27 cellular contexts compared by ENCODE assay signal in the genomic region with DNA sequence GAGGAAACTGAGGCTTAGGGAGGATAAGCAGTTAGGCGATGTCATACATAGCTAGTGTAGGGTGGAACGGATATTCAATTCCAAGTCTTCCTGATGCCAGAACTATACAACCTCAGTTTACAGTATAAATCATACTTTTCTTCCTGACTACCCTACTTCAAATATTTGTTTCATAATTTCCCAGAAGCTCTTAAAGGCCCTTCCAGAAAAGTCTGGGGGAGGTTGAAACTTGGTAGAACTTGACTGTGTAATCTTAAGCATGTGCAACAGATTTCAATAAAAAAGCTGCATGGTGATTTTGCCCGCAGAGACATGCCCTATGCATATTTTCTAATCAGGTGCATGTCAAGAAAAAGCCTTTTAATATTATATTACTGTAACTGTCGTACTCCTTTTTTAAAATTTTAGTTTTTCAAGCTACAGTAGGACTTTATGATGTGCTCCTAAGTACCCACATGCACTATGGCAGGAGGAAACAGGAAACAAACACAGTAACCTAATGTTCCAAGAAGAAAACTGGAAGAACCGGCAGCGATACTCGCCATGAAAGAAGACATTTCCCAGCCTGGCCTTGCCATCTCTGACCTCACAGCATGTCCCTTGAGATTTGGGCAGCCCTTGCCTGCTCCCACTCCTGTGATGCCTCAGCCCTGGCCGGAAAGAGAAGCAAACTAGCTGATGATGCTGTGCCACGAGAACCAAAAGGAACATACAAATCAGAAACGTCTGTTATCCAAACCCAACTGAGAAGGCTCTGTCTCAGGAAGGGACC.
DNase-seq lines count a peak whose midpoint lies in the region; FAIRE-seq and TF ChIP-seq lines count a peak whose summit lies in the region.
"Had no signal": no experiment of that assay in that cellular context is flagged by ENCODE, and none has a peak within 500 bp of the region (broad histone marks: within the 10 kb centered on the region; RNA-seq: fewer than 3 reads in every experiment).

No MANE protein-coding gene starts in this region.

- peak; percentile 47 for DNase-seq in NCI-H69 (lab: John Stamatoyannopoulos, UW)
- DNase-seq in epithelial cell of prostate (ENCODE audit: low read depth, low spot score) = no peak
- no peak for DNase-seq in mesothelial cell of epicardium (ENCODE audit: low spot score in 2 of 2, unreplicated experiment in 2 of 2)
- DNase-seq in urothelium cell line (ENCODE audit: low spot score) = no peak
- no peak for DNase-seq in ovary
- DNase-seq in NCI-H2081 treated with DMSO at 0.1 percent for 48 hours (lab: John Stamatoyannopoulos, UW) = no peak
- no peak for DNase-seq in MV-4-11 (lab: John Stamatoyannopoulos, UW)
- DNase-seq: activated CD4-positive, alpha-beta T cell treated with anti-CD3 and anti-CD28 coated beads for 36 hours; body of pancreas; CD4-positive, CD25-positive, alpha-beta regulatory T cell; effector memory CD8-positive, alpha-beta T cell; GF-D8; immature natural killer cell; Karpas-422; NCI-H1105 treated with DMSO at 0.1 percent for 48 hours; NCI-H2107; NCI-H524; right cardiac atrium; SHP77; stimulated activated CD4-positive, alpha-beta T cell treated with anti-CD3 and anti-CD28 coated beads, Interleukin-15, amount 100 ng/mL, for 24 hours had no signal

- H3K4me3 Mint-ChIP-seq in mesothelial cell of epicardium = no peak overlapping the region
- H3K4me3 Mint-ChIP-seq: activated CD4-positive, alpha-beta T cell treated with anti-CD3 and anti-CD28 coated beads for 36 hours; activated T-helper 1 cell treated with anti-CD3 and anti-CD28 coated beads, Interleukin-12 subunit alpha, Interleukin-12 subunit beta, Interleukin-2, Interleukin-4 antibody, amounts not matched to agents 30 ng/mL and 10 ng/mL and 1 ng/mL, durations not matched to agents 14 hours and 24 hours and 36 hours; CD4-positive, CD25-positive, alpha-beta regulatory T cell; effector memory CD8-positive, alpha-beta T cell; immature natural killer cell had no signal

- no peaks in the 10 kb centered on the region for H3K27me3 Mint-ChIP-seq in mesothelial cell of epicardium (ENCODE audit: low read depth)
- H3K27me3 Mint-ChIP-seq: effector memory CD8-positive, alpha-beta T cell had no signal

- H3K9me3 ChIP-seq in ovary = no peaks in the 10 kb centered on the region
- H3K9me3 ChIP-seq: body of pancreas, vagina had no signal

- peaks cover 56% of the 10 kb centered on the region for H3K4me1 Mint-ChIP-seq in mesothelial cell of epicardium
- H3K4me1 Mint-ChIP-seq: CD4-positive, CD25-positive, alpha-beta regulatory T cell had no signal

- no peaks in the 10 kb centered on the region for H3K36me3 ChIP-seq in ovary
- H3K36me3 ChIP-seq: vagina had no signal

- H3K36me3 Mint-ChIP-seq in mesothelial cell of epicardium = peaks cover 6% of the 10 kb centered on the region
- H3K36me3 Mint-ChIP-seq: activated naive CD4-positive, alpha-beta T cell treated with anti-CD3 and anti-CD28 coated beads, Interleukin-2, amount 50 U/mL, for 72 hours; CD4-positive, CD25-positive, alpha-beta regulatory T cell; immature natural killer cell had no signal

- H3K4me1 ChIP-seq in ovary (ENCODE audit: insufficient read depth) = peaks cover 3% of the 10 kb centered on the region
- H3K4me1 ChIP-seq: body of pancreas had no signal

- intact Hi-C loops in ovary (cut with DNase I) = no loop called here

- 86 to 92% (median 89%) methylated on average over 10 of the region's 10 CpGs for WGBS in ovary, 3 donors

- no peak for FAIRE-seq in urothelium cell line (lab: Jason Lieb, UNC)
- FAIRE-seq: H54, HTR-8/SVneo, TTC549 had no signal

- no peaks in the 10 kb centered on the region for H3K9me3 Mint-ChIP-seq in mesothelial cell of epicardium
- H3K9me3 Mint-ChIP-seq: activated naive CD4-positive, alpha-beta T cell treated with anti-CD3 and anti-CD28 coated beads, Interleukin-2, amount 50 U/mL, for 72 hours; activated T-helper 1 cell treated with anti-CD3 and anti-CD28 coated beads, Interleukin-12 subunit alpha, Interleukin-12 subunit beta, Interleukin-2, Interleukin-4 antibody, amounts not matched to agents 30 ng/mL and 10 ng/mL and 1 ng/mL, durations not matched to agents 14 hours and 24 hours and 36 hours; effector memory CD8-positive, alpha-beta T cell; immature natural killer cell had no signal

- H3K27me3 ChIP-seq in ovary = no peaks in the 10 kb centered on the region
- H3K27me3 ChIP-seq: body of pancreas, vagina had no signal

- no peak for TF ChIP-seq CTCF in C4-2B (conservative IDR thresholded peaks at IDR 0.05)
- TF ChIP-seq CTCF in mesothelial cell of epicardium (IDR thresholded peaks at IDR 0.05; ENCODE audit: unreplicated experiment) = no peak
- TF ChIP-seq CTCF in ovary (IDR thresholded peaks at IDR 0.05) = no peak

- no peak for TF ChIP-seq POLR2A in ovary (IDR thresholded peaks at IDR 0.05)

- TF ChIP-seq EP300 in ovary (IDR thresholded peaks at IDR 0.05) = no peak

- peak overlapping the region; percentile 81 for H3K27ac Mint-ChIP-seq in mesothelial cell of epicardium
- H3K27ac Mint-ChIP-seq: activated CD4-positive, alpha-beta T cell treated with anti-CD3 and anti-CD28 coated beads for 36 hours; activated naive CD4-positive, alpha-beta T cell treated with anti-CD3 and anti-CD28 coated beads, Interleukin-2, amount 50 U/mL, for 72 hours; activated T-helper 1 cell treated with anti-CD3 and anti-CD28 coated beads, Interleukin-12 subunit alpha, Interleukin-12 subunit beta, Interleukin-2, Interleukin-4 antibody, amounts not matched to agents 30 ng/mL and 10 ng/mL and 1 ng/mL, durations not matched to agents 14 hours and 24 hours and 36 hours; CD4-positive, CD25-positive, alpha-beta regulatory T cell; effector memory CD8-positive, alpha-beta T cell; immature natural killer cell had no signal

- no peak overlapping the region for H3K4me3 ChIP-seq in ovary
- H3K4me3 ChIP-seq: vagina had no signal

- H3K27ac ChIP-seq in C4-2B (peak overlapping the region; percentile 47), epithelial cell of prostate (peak overlapping the region; percentile 31), ovary (no peak overlapping the region)
- H3K27ac ChIP-seq: body of pancreas, vagina had no signal

Comparison
In these comparisons a context has a peak if more than half of its experiments do, and no peak if none do; other contexts are left out.
1. H3K27ac ChIP-seq: peak in C4-2B (single experiment) and epithelial cell of prostate (single experiment); none in ovary (0 of 2).